21 cellular contexts compared by ENCODE assay signal in the genomic region with DNA sequence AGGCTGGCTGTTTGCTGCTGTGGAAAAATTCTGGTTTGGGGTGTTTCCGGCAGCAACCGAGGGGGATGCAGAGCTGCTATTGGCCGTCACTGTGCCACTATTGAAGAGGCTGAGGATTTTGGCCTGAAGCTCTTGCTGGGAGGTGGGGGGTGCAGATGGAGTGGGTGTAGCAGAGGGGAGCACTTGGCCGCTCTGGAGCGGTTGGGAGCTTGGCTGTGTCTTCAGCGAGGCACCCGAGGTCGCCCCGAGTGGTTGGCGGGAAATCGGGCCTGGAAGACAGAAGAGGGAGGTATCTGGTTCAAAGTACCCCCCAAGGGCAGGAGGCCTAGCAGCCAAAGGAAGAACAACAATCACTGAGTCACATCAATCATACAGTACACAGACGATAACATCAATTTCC. TPM values are rescaled to one million over a fixed set of nuclear protein-coding genes. Genes with fewer than 3 reads are reported as not detected.
"Had no signal": no experiment of that assay in that cellular context is flagged by ENCODE, and none has a peak within 500 bp of the region (broad histone marks: within the 10 kb centered on the region; RNA-seq: fewer than 3 reads in every experiment).

No MANE protein-coding gene starts in this region.

- H3K9me3 Mint-ChIP-seq: activated naive CD4-positive, alpha-beta T cell treated with anti-CD3 and anti-CD28 coated beads, Interleukin-2, amount 10 ng/mL, durations not matched to agents 7 days and 5 days; activated T-cell treated with anti-CD3 and anti-CD28 coated beads, Interleukin-2, amount 50 U/mL, for 72 hours; nephron progenitor cell; stimulated activated naive CD8-positive, alpha-beta T cell treated with anti-CD3 and anti-CD28 coated beads, Interleukin-15, Interleukin-2, amounts not matched to agents 100 ng/mL and 50 ng/mL, for 24 hours; WTC11 had no signal

- H3K4me3 Mint-ChIP-seq: activated naive CD4-positive, alpha-beta T cell treated with anti-CD3 and anti-CD28 coated beads, Interleukin-2, amount 10 ng/mL, durations not matched to agents 7 days and 5 days; nephron progenitor cell; WTC11 had no signal

- ATAC-seq: mucosa of descending colon, right cardiac atrium, WTC11 had no signal

- DNase-seq: activated CD4-positive, alpha-beta T cell treated with anti-CD3 and anti-CD28 coated beads, Interleukin-2, amount 50 U/mL, for 48 hours; activated effector memory CD4-positive, alpha-beta T cell treated with anti-CD3 and anti-CD28 coated beads, Interleukin-2, amount 50 U/mL, for 16 hours; activated naive CD4-positive, alpha-beta T cell treated with anti-CD3 and anti-CD28 coated beads, Interleukin-2, amount 10 ng/mL, durations not matched to agents 7 days and 5 days; activated T-cell treated with anti-CD3 and anti-CD28 coated beads, Interleukin-2, amount 50 U/mL, for 72 hours; amygdala; foreskin fibroblast; kidney; mesendoderm; mucosa of descending colon; nephron progenitor cell; right cardiac atrium; stimulated activated CD4-positive, alpha-beta T cell treated with anti-CD3 and anti-CD28 coated beads, Interleukin-1b, Interleukin-23, amount 100 ng/mL, for 48 hours; T-helper 9 cell; tibial artery had no signal

- H3K27ac Mint-ChIP-seq: activated naive CD4-positive, alpha-beta T cell treated with anti-CD3 and anti-CD28 coated beads, Interleukin-2, amount 10 ng/mL, durations not matched to agents 7 days and 5 days; nephron progenitor cell had no signal

RNA-seq across cellular contexts. Expression of a gene that starts 33.6 kb away (rescaled TPM):
- total RNA-seq: activated CD8-positive, alpha-beta memory T cell treated with anti-CD3 and anti-CD28 coated beads for 36 hours; bronchial epithelial cell; epithelial cell of proximal tubule had no signal

RNA-seq across cellular contexts. Expression of a gene that starts 53.9 kb away (rescaled TPM):
- total RNA-seq: activated CD8-positive, alpha-beta memory T cell treated with anti-CD3 and anti-CD28 coated beads for 36 hours; fibroblast of lung; pulmonary artery endothelial cell had no signal
